ENCODE assay signal across 16 cellular contexts in genomic region chr3:71238267-71238985, GRCh38.
DNase-seq lines count a peak whose midpoint lies in the region; ATAC-seq and TF ChIP-seq lines count a peak whose summit lies in the region.
"Had no signal": no experiment of that assay in that cellular context is flagged by ENCODE, and none has a peak within 500 bp of the region (broad histone marks: within the 10 kb centered on the region; RNA-seq: fewer than 3 reads in every experiment).

No MANE protein-coding gene starts in this region.

- no peak overlapping the region for H3K4me3 Mint-ChIP-seq in activated CD4-positive, alpha-beta T cell treated with anti-CD3 and anti-CD28 coated beads for 36 hours
- no peak overlapping the region for H3K4me3 Mint-ChIP-seq in brain
- no peak overlapping the region for H3K4me3 Mint-ChIP-seq in nephron progenitor cell
- H3K4me3 Mint-ChIP-seq in type B pancreatic cell = peak overlapping the region; percentile 7
- H3K4me3 Mint-ChIP-seq: activated CD4-positive, alpha-beta memory T cell treated with anti-CD3 and anti-CD28 coated beads, Interleukin-2, amount 10 ng/mL, durations not matched to agents 7 days and 5 days; activated T-cell treated with anti-CD3 and anti-CD28 coated beads, Interleukin-2, amount 50 U/mL, for 72 hours; T-cell had no signal

- intact Hi-C loops in activated CD4-positive, alpha-beta T cell treated with anti-CD3 and anti-CD28 coated beads for 36 hours (cut with DNase I, micrococcal nuclease) = no loop called here

- H3K9me3 Mint-ChIP-seq in activated CD4-positive, alpha-beta T cell treated with anti-CD3 and anti-CD28 coated beads for 36 hours (ENCODE audit: low read depth) = no peaks in the 10 kb centered on the region
- peaks cover 0 to 6% (median 0%) of the 10 kb centered on the region in 5 experiments for H3K9me3 Mint-ChIP-seq in brain
- H3K9me3 Mint-ChIP-seq in nephron progenitor cell = peaks cover 19% of the 10 kb centered on the region
- peaks cover 4% of the 10 kb centered on the region for H3K9me3 Mint-ChIP-seq in type B pancreatic cell
- H3K9me3 Mint-ChIP-seq: activated CD4-positive, alpha-beta memory T cell treated with anti-CD3 and anti-CD28 coated beads, Interleukin-2, amount 10 ng/mL, durations not matched to agents 7 days and 5 days; activated T-cell treated with anti-CD3 and anti-CD28 coated beads, Interleukin-2, amount 50 U/mL, for 72 hours; T-cell had no signal

- peak; percentile 39 for ATAC-seq in activated CD4-positive, alpha-beta T cell treated with anti-CD3 and anti-CD28 coated beads for 36 hours
- no peak for ATAC-seq in GM19023 (IDR thresholded peaks at IDR 0.05; ENCODE audit: unreplicated experiment)
- ATAC-seq: activated T-cell treated with anti-CD3 and anti-CD28 coated beads, Interleukin-2, amount 50 U/mL, for 72 hours; left lobe of liver; T-cell had no signal

- POLR2A ChIA-PET in activated CD4-positive, alpha-beta T cell treated with anti-CD3 and anti-CD28 coated beads for 36 hours (lab: Charles Lee) = no interaction called here

- peaks cover 48% of the 10 kb centered on the region for H3K4me1 Mint-ChIP-seq in activated CD4-positive, alpha-beta T cell treated with anti-CD3 and anti-CD28 coated beads for 36 hours
- H3K4me1 Mint-ChIP-seq in brain = peaks cover 55% of the 10 kb centered on the region
- peaks cover 60% of the 10 kb centered on the region for H3K4me1 Mint-ChIP-seq in nephron progenitor cell
- H3K4me1 Mint-ChIP-seq in type B pancreatic cell (ENCODE audit: unreplicated experiment) = peaks cover 44% of the 10 kb centered on the region
- H3K4me1 Mint-ChIP-seq: activated CD4-positive, alpha-beta memory T cell treated with anti-CD3 and anti-CD28 coated beads, Interleukin-2, amount 10 ng/mL, durations not matched to agents 7 days and 5 days had no signal

- TF ChIP-seq CTCF in brain (conservative IDR thresholded peaks at IDR 0.05) (no peak), nephron progenitor cell (IDR thresholded peaks at IDR 0.05) (no peak), type B pancreatic cell (conservative IDR thresholded peaks at IDR 0.05) (no peak)

- H3K27ac Mint-ChIP-seq in activated CD4-positive, alpha-beta T cell treated with anti-CD3 and anti-CD28 coated beads for 36 hours = no peak overlapping the region
- H3K27ac Mint-ChIP-seq in brain (peak overlapping the region in 3 of 5 experiments; percentile 3 to 62 (median 34)), nephron progenitor cell (peak overlapping the region; percentile 92), type B pancreatic cell (peak overlapping the region; percentile 70)
- H3K27ac Mint-ChIP-seq: activated CD4-positive, alpha-beta memory T cell treated with anti-CD3 and anti-CD28 coated beads, Interleukin-2, amount 10 ng/mL, durations not matched to agents 7 days and 5 days; activated T-cell treated with anti-CD3 and anti-CD28 coated beads, Interleukin-2, amount 50 U/mL, for 72 hours had no signal

- no peak for DNase-seq in activated CD4-positive, alpha-beta T cell treated with anti-CD3 and anti-CD28 coated beads for 36 hours
- no peak for DNase-seq in activated CD4-positive, alpha-beta T cell treated with anti-CD3 and anti-CD28 coated beads, Interleukin-2, amount 50 U/mL, for 48 hours
- DNase-seq in nephron progenitor cell (no peak), type B pancreatic cell (ENCODE audit: extremely low spot score, unreplicated experiment) (no peak), NCI-H1930 (lab: John Stamatoyannopoulos, UW) (no peak), hepatic stellate cell (ENCODE audit: low spot score) (no peak)
- DNase-seq: activated CD4-positive, alpha-beta memory T cell treated with anti-CD3 and anti-CD28 coated beads, Interleukin-2, amount 10 ng/mL, durations not matched to agents 7 days and 5 days; activated T-cell treated with anti-CD3 and anti-CD28 coated beads, Interleukin-2, amount 50 U/mL, for 72 hours; Kasumi-1; NCI-H1105; Right ventricle myocardium superior; stimulated activated CD4-positive, alpha-beta T cell treated with anti-CD3 and anti-CD28 coated beads, Interleukin-4, amount 100 ng/mL, for 24 hours; T-cell had no signal

- H3K27me3 Mint-ChIP-seq in activated CD4-positive, alpha-beta T cell treated with anti-CD3 and anti-CD28 coated beads for 36 hours = no peaks in the 10 kb centered on the region
- H3K27me3 Mint-ChIP-seq in brain = peaks cover 9% of the 10 kb centered on the region
- peaks cover 2% of the 10 kb centered on the region for H3K27me3 Mint-ChIP-seq in nephron progenitor cell (ENCODE audit: low read depth, poor library complexity)
- no peaks in the 10 kb centered on the region for H3K27me3 Mint-ChIP-seq in type B pancreatic cell
- H3K27me3 Mint-ChIP-seq: activated CD4-positive, alpha-beta memory T cell treated with anti-CD3 and anti-CD28 coated beads, Interleukin-2, amount 10 ng/mL, durations not matched to agents 7 days and 5 days; T-cell had no signal

- peaks cover 35% of the 10 kb centered on the region for H3K36me3 Mint-ChIP-seq in activated CD4-positive, alpha-beta T cell treated with anti-CD3 and anti-CD28 coated beads for 36 hours (ENCODE audit: low read depth)
- H3K36me3 Mint-ChIP-seq in brain (no peaks in the 10 kb centered on the region), nephron progenitor cell (ENCODE audit: low read depth) (peaks cover 44% of the 10 kb centered on the region), type B pancreatic cell (peaks cover 22% of the 10 kb centered on the region)

- CTCF ChIA-PET in activated CD4-positive, alpha-beta T cell treated with anti-CD3 and anti-CD28 coated beads for 36 hours (lab: Charles Lee) = interaction anchor here (1.1 kb wide), 1 partner anchor 168 kb away, joined by 4 read pairs; no protein-coding TSS in a partner anchor
